In genomic region chr19:54172764-54173699, GRCh38 we compare ENCODE assay signal across 8 cellular contexts. TPM values are rescaled to one million over a fixed set of nuclear protein-coding genes. Genes with fewer than 3 reads are reported as not detected.
DNase-seq lines count a peak whose midpoint lies in the region; ATAC-seq and TF ChIP-seq lines count a peak whose summit lies in the region.

TMC4 (minus strand) TSS chr19:54173160; CDS start chr19:54173117, 43 bp downstream.

- no peak within 1 kb of the TSS for H2AK5ac ChIP-seq in mesenchymal stem cell (ENCODE audit: low read length, severe bottlenecking)

- no peaks in the 10 kb centered on the region for H3K9me3 Mint-ChIP-seq in Calu3 (ENCODE audit: low read depth, unreplicated experiment)

- H3K79me1 ChIP-seq in mesenchymal stem cell (replicated peaks; ENCODE audit: low read length, poor library complexity, severe bottlenecking) = peaks cover under 1% of the 10 kb centered on the region

- H3K36me3 Mint-ChIP-seq in Calu3 (ENCODE audit: insufficient read depth, unreplicated experiment) = peaks cover 78% of the 10 kb centered on the region

- H2BK120ac ChIP-seq in mesenchymal stem cell (ENCODE audit: low read depth, low read length) = no peak within 1 kb of the TSS

- intact Hi-C loops in Calu3 (cut with micrococcal nuclease; ENCODE audit: unreplicated experiment) (loop anchor here (1.0 kb wide), 1 partner anchor 58 kb away; no protein-coding TSS in a partner anchor), breast epithelium (cut with DNase I; ENCODE audit: low total_unique reads) (loop anchor here (10.0 kb wide), 1 partner anchor 62 kb away; no protein-coding TSS in a partner anchor), head of caudate nucleus (cut with DNase I) (no loop called here)

- H3K36me3 ChIP-seq in breast epithelium (no peaks in the 10 kb centered on the region), mesenchymal stem cell (ENCODE audit: control insufficient read depth in 1 of 2, insufficient read depth in 2 of 2, low read depth in 1 of 2, low read length in 2 of 2) (peaks cover 14 to 22% of the 10 kb centered on the region in 2 experiments)

- H3K4me3 ChIP-seq in breast epithelium = peak within 1 kb of the TSS in 2 of 3 donors; percentile 54 to 60
- H3K4me3 ChIP-seq in mesenchymal stem cell (ENCODE audit: insufficient read depth in 1 of 2, low read depth in 1 of 2, low read length in 2 of 2) = no peak within 1 kb of the TSS

- no peak within 1 kb of the TSS for H3K4me2 ChIP-seq in mesenchymal stem cell (ENCODE audit: low read length, poor library complexity, severe bottlenecking)

- in situ Hi-C loops in ACHN (cut with HindIII; ENCODE audit: low pct_ligation_motif_present, low pct_unique_long_range_greater_than_20kb, low sequenced_read_pairs) = no loop called here

- CTCF ChIA-PET in Calu3 (lab: Charles Lee) = interaction anchor here (0.6 to 3.5 kb wide), 11 partner anchors 10 to 204 kb away, joined by 3 to 35 read pairs (median 6); partner anchors contain the start of genes LENG1, MBOAT7, RPS9 and TSEN34

- H4K8ac ChIP-seq in mesenchymal stem cell (ENCODE audit: low read length) = peak within 1 kb of the TSS; percentile 93

- H3K14ac ChIP-seq in mesenchymal stem cell (ENCODE audit: low read length in 2 of 2) = no peak within 1 kb of the TSS

- no peak within 1 kb of the TSS for H3K18ac ChIP-seq in mesenchymal stem cell (ENCODE audit: low read depth in 1 of 2, low read length in 2 of 2)

- H3K9me3 ChIP-seq in breast epithelium (no peaks in the 10 kb centered on the region), mesenchymal stem cell (ENCODE audit: control insufficient read depth, low read length) (no peaks in the 10 kb centered on the region)

- no peaks in the 10 kb centered on the region for H3K4me1 ChIP-seq in breast epithelium
- peaks cover 15% of the 10 kb centered on the region for H3K4me1 ChIP-seq in mesenchymal stem cell (ENCODE audit: control insufficient read depth, insufficient read depth, low read depth, low read length)

- no peak within 1 kb of the TSS for H3K4ac ChIP-seq in mesenchymal stem cell (ENCODE audit: low read depth in 1 of 2, low read length in 2 of 2)

- H2BK5ac ChIP-seq in mesenchymal stem cell (ENCODE audit: low read depth, low read length, poor library complexity, severe bottlenecking) = no peak within 1 kb of the TSS

- DNase-seq in Calu3 (peak; percentile 95), NCI-H128 (lab: John Stamatoyannopoulos, UW; ENCODE audit: unreplicated experiment) (peak; percentile 44), breast epithelium (ENCODE audit: low spot score in 2 of 2) (peak in 1 of 2 donors; percentile 62), mesenchymal stem cell (peak; percentile 48), ACHN (no peak), head of caudate nucleus (no peak)
- no peak for DNase-seq in activated naive CD4-positive, alpha-beta T cell treated with anti-CD3 and anti-CD28 coated beads, Interleukin-2, amount 50 U/mL, for 16 hours

- no peak within 1 kb of the TSS for H2BK12ac ChIP-seq in mesenchymal stem cell (ENCODE audit: low read length in 2 of 2)

- peak; percentile 31 for TF ChIP-seq POLR2A in breast epithelium (IDR thresholded peaks at IDR 0.05)

- peak within 1 kb of the TSS in 1 of 2 experiments; percentile 17 for H3K23ac ChIP-seq in mesenchymal stem cell (ENCODE audit: low read length in 2 of 2)

- peak within 1 kb of the TSS; percentile 95 for H3K4me3 Mint-ChIP-seq in Calu3 (ENCODE audit: low read depth, unreplicated experiment)

- no peaks in the 10 kb centered on the region for H3K4me1 Mint-ChIP-seq in Calu3 (ENCODE audit: low read depth, unreplicated experiment)

- H4K91ac ChIP-seq in mesenchymal stem cell (ENCODE audit: low read length) = peak within 1 kb of the TSS; percentile 40

- peak within 1 kb of the TSS; percentile 79 to 87 for H3K27ac ChIP-seq in breast epithelium
- no peak within 1 kb of the TSS for H3K27ac ChIP-seq in mesenchymal stem cell (ENCODE audit: low read length, poor library complexity, severe bottlenecking)

- no peaks in the 10 kb centered on the region for H3K27me3 ChIP-seq in breast epithelium
- H3K27me3 ChIP-seq in mesenchymal stem cell (ENCODE audit: control insufficient read depth in 1 of 2, insufficient read depth in 1 of 2, low read length in 2 of 2) = no peaks in the 10 kb centered on the region

- TF ChIP-seq CTCF in Calu3 (IDR thresholded peaks at IDR 0.05; ENCODE audit: unreplicated experiment) (peak; percentile 83), breast epithelium (IDR thresholded peaks at IDR 0.05) (peak; percentile 22 to 66 (median 40))

- 40% methylated on average over 24 of the region's 24 CpGs for WGBS in mesenchymal stem cell

- ATAC-seq in HG03139 (IDR thresholded peaks at IDR 0.05; ENCODE audit: unreplicated experiment) = no peak

- peak within 1 kb of the TSS; percentile 95 for H3K27ac Mint-ChIP-seq in Calu3 (ENCODE audit: unreplicated experiment)

- no peak within 1 kb of the TSS for H2BK15ac ChIP-seq in mesenchymal stem cell (ENCODE audit: low read depth, poor library complexity, severe bottlenecking)

- TSS peak; percentile 23 for BruUV-seq in Calu3 (replicated peaks; lab: Mats Ljungman, UMichigan)

- H3K27me3 Mint-ChIP-seq in Calu3 (ENCODE audit: unreplicated experiment) = no peaks in the 10 kb centered on the region

- no peak within 1 kb of the TSS for H2AFZ ChIP-seq in mesenchymal stem cell (ENCODE audit: low read depth, low read length)

- no peak within 1 kb of the TSS for H3K9ac ChIP-seq in mesenchymal stem cell (ENCODE audit: low read length)

RNA-seq across cellular contexts. Expression of gene TMC4, which starts in this region (rescaled TPM):
- total RNA-seq in Calu3 (2022) (157 and 166 TPM in 2 replicates), breast epithelium (10 to 100 TPM in 2 of 3 donors, under 1 TPM in 1; 0.48 to 41.6 (median 38.0) TPM)
- 1.7 TPM for polyA plus RNA-seq in mesenchymal stem cell (2013, experiment 1 of 2)
- 1.2 TPM for polyA plus RNA-seq in mesenchymal stem cell (2013, experiment 2 of 2)

Comparison
In these comparisons a context has a peak if more than half of its experiments do, and no peak if none do; other contexts are left out.
1. DNase-seq: peak in Calu3 (single experiment), NCI-H128 (single experiment) and mesenchymal stem cell (single experiment); none in ACHN (single experiment), head of caudate nucleus (0 of 42) and activated naive CD4-positive, alpha-beta T cell treated with anti-CD3 and anti-CD28 coated beads, Interleukin-2, amount 50 U/mL, for 16 hours (single experiment).
2. H3K4me3 ChIP-seq: peak in breast epithelium (2 of 3); none in mesenchymal stem cell (0 of 2).